7 cellular contexts compared by ENCODE assay signal in genomic region chr20:25234009-25234849, GRCh38. TPM values are rescaled to one million over a fixed set of nuclear protein-coding genes. Genes with fewer than 3 reads are reported as not detected.
DNase-seq lines count a peak whose midpoint lies in the region; ATAC-seq and TF ChIP-seq lines count a peak whose summit lies in the region.
"Not testable (repeated sequence)": the region's sequence is repeated elsewhere in the genome, so short reads cannot be mapped to it uniquely, and the experiment has no call there.

No MANE protein-coding gene starts in this region.

- not testable (repeated sequence) for H3K36me3 Mint-ChIP-seq in WTC11; chondrocyte (ENCODE audit: low read depth); nephron (ENCODE audit: low read depth)

- not testable (repeated sequence) for H3K4me3 ChIP-seq in GM23248, left ventricle myocardium inferior, smooth muscle cell

- not testable (repeated sequence) for H3K27me3 ChIP-seq in GM23248 (replicated peaks; ENCODE audit: insufficient read depth); left ventricle myocardium inferior (ENCODE audit: low read depth); smooth muscle cell (ENCODE audit: low read depth)

- H3K9me3 Mint-ChIP-seq in WTC11; chondrocyte (ENCODE audit: low read depth); nephron: not testable (repeated sequence)

- H3K4me3 Mint-ChIP-seq in WTC11; chondrocyte (ENCODE audit: unreplicated experiment): not testable (repeated sequence)
- peak overlapping the region in 1 of 3 experiments; percentile 13 for H3K4me3 Mint-ChIP-seq in nephron

- H4K20me1 ChIP-seq in GM23248 (ENCODE audit: insufficient read depth); smooth muscle cell (ENCODE audit: low read depth): not testable (repeated sequence)

- DNase-seq in GM23248; WTC11 (ENCODE audit: low spot score); chondrocyte (ENCODE audit: low spot score); left ventricle myocardium inferior; smooth muscle cell (lab: John Stamatoyannopoulos, UW; ENCODE audit: unreplicated experiment): not testable (repeated sequence)
- DNase-seq in NCI-H82 (lab: John Stamatoyannopoulos, UW): peak; percentile 85

- not testable (repeated sequence) for H3K9me2 ChIP-seq in GM23248 (ENCODE audit: insufficient read depth)

- 0 out of 2 replicates have a peak overlapping the region, but pooled peaks have one; percentile 5 for H3K9ac ChIP-seq in GM23248
- not testable (repeated sequence) for H3K9ac ChIP-seq in smooth muscle cell (ENCODE audit: low read depth)

- H3K4me1 ChIP-seq in GM23248 (ENCODE audit: insufficient read depth) (peaks cover 44% of the 10 kb centered on the region), left ventricle myocardium inferior (peaks cover 59% of the 10 kb centered on the region), smooth muscle cell (ENCODE audit: low read depth) (peaks cover 20% of the 10 kb centered on the region)

- 74 to 80% methylated on average over 8 of the region's 8 CpGs for WGBS in GM23248 (ENCODE audit: low coverage in 1 of 2, low lambda C conversion rate in 2 of 2, missing lambda C conversion rate in 2 of 2), 2 experiments
- 45% methylated on average over 8 of the region's 8 CpGs for WGBS in smooth muscle cell (ENCODE audit: low lambda C conversion rate)

- not testable (repeated sequence) for H3K4me1 Mint-ChIP-seq in WTC11
- peaks cover 85% of the 10 kb centered on the region for H3K4me1 Mint-ChIP-seq in chondrocyte (ENCODE audit: low read depth)
- peaks cover 43% of the 10 kb centered on the region for H3K4me1 Mint-ChIP-seq in nephron

- not testable (repeated sequence) for H3K36me3 ChIP-seq in GM23248 (ENCODE audit: low read depth); left ventricle myocardium inferior; smooth muscle cell (ENCODE audit: low read depth)

- in situ Hi-C loops in GM23248 (cut with MboI): not testable (repeated sequence)

- not testable (repeated sequence) for H3K9me3 ChIP-seq in GM23248 (ENCODE audit: low read depth); left ventricle myocardium inferior (replicated peaks); smooth muscle cell (replicated peaks; ENCODE audit: low read depth)

- not testable (repeated sequence) for H2AFZ ChIP-seq in GM23248; smooth muscle cell (ENCODE audit: low read depth)

- H3K27me3 Mint-ChIP-seq in WTC11 (ENCODE audit: low read depth); chondrocyte (ENCODE audit: low read depth); nephron (ENCODE audit: low read depth): not testable (repeated sequence)

- CTCF ChIA-PET in WTC11 (lab: Charles Lee): interaction anchor here (0.6 to 2.6 kb wide), 3 partner anchors 13 to 65 kb away, joined by 3 to 16 read pairs (median 5); partner anchors contain the start of gene PYGB

- POLR2A ChIA-PET in WTC11 (lab: Charles Lee): not testable (repeated sequence)

- not testable (repeated sequence) for H3K79me2 ChIP-seq in GM23248 (ENCODE audit: insufficient read depth); smooth muscle cell (ENCODE audit: low read depth)

- 0 out of 2 replicates have a peak overlapping the region, but pooled peaks have one; percentile 38 for H3K27ac Mint-ChIP-seq in WTC11
- H3K27ac Mint-ChIP-seq in chondrocyte (ENCODE audit: unreplicated experiment): peak overlapping the region; percentile 98
- peak overlapping the region; percentile 80 to 94 (median 84) for H3K27ac Mint-ChIP-seq in nephron

- H3F3A ChIP-seq in GM23248 (ENCODE audit: insufficient read depth): peaks cover 27% of the 10 kb centered on the region
- H3F3A ChIP-seq in smooth muscle cell (ENCODE audit: low read depth): not testable (repeated sequence)

- not testable (repeated sequence) for H3K4me2 ChIP-seq in GM23248 (ENCODE audit: unreplicated experiment); smooth muscle cell

- TF ChIP-seq CTCF in WTC11 (IDR thresholded peaks at IDR 0.05); chondrocyte (IDR thresholded peaks at IDR 0.05); left ventricle myocardium inferior (IDR thresholded peaks at IDR 0.05; ENCODE audit: borderline replicate concordance); nephron (IDR thresholded peaks at IDR 0.05; ENCODE audit: unreplicated experiment in 3 of 3); smooth muscle cell (IDR thresholded peaks at IDR 0.05; ENCODE audit: borderline replicate concordance, insufficient read depth, poor library complexity, severe bottlenecking): not testable (repeated sequence)

- intact Hi-C loops in left ventricle myocardium inferior (cut with micrococcal nuclease): not testable (repeated sequence)

- not testable (repeated sequence) for ATAC-seq in WTC11

- H3K27ac ChIP-seq in GM23248: peak overlapping the region; percentile 16
- H3K27ac ChIP-seq in left ventricle myocardium inferior (replicated peaks): peak overlapping the region; percentile 66
- peak overlapping the region; percentile 9 for H3K27ac ChIP-seq in smooth muscle cell (ENCODE audit: low read depth)

RNA-seq across cellular contexts. Expression of gene PYGB, which starts 13.7 kb away (rescaled TPM):
- total RNA-seq in GM23248 (2014; rRNA removed; shearing (Covaris generic)): 116 and 123 TPM in 2 replicates
- polyA plus RNA-seq in GM23248 (2016; fragmentation: Nextera tagmentation; extraction: Ambion mirVana): 74.1 and 78.3 TPM in 2 replicates
- 44.5 to 48.5 TPM (median 46.3 TPM) in 3 replicates for total RNA-seq in WTC11 (2021)
- total RNA-seq in chondrocyte: 130 to 171 TPM (median 170 TPM) in 3 replicates
- total RNA-seq in left ventricle myocardium inferior: 218 TPM
- total RNA-seq in smooth muscle cell: 31.8 and 44.4 TPM in 2 replicates
- polyA plus RNA-seq in smooth muscle cell: 39.4 and 43.3 TPM in 2 replicates

RNA-seq across cellular contexts. Expression of gene ENTPD6, which starts 38.7 kb away (rescaled TPM):
- 46.4 and 50.4 TPM in 2 replicates for total RNA-seq in GM23248 (2014; rRNA removed; shearing (Covaris generic))
- 32.9 and 36.0 TPM in 2 replicates for polyA plus RNA-seq in GM23248 (2016; fragmentation: Nextera tagmentation; extraction: Ambion mirVana)
- total RNA-seq in WTC11 (2021): 41.1 to 56.9 TPM (median 47.4 TPM) in 3 replicates
- total RNA-seq in chondrocyte: 42.2 to 53.5 TPM (median 50.3 TPM) in 3 replicates
- total RNA-seq in left ventricle myocardium inferior: 106 TPM
- 12.6 and 30.1 TPM in 2 replicates for total RNA-seq in smooth muscle cell
- 19.9 and 34.0 TPM in 2 replicates for polyA plus RNA-seq in smooth muscle cell

Comparison
In these comparisons a context has a peak if more than half of its experiments do, and no peak if none do; other contexts are left out.
1. H3K27ac ChIP-seq: peak in every context shown above with its lines; median percentile 66 in left ventricle myocardium inferior; 16 in GM23248; 9 in smooth muscle cell.
2. H3K27ac Mint-ChIP-seq: peak in every context shown above with its lines; median percentile 98 in chondrocyte; 84 in nephron; 38 in WTC11.